Comparison of ENCODE assay signal across 1 cellular context in the genomic region with DNA sequence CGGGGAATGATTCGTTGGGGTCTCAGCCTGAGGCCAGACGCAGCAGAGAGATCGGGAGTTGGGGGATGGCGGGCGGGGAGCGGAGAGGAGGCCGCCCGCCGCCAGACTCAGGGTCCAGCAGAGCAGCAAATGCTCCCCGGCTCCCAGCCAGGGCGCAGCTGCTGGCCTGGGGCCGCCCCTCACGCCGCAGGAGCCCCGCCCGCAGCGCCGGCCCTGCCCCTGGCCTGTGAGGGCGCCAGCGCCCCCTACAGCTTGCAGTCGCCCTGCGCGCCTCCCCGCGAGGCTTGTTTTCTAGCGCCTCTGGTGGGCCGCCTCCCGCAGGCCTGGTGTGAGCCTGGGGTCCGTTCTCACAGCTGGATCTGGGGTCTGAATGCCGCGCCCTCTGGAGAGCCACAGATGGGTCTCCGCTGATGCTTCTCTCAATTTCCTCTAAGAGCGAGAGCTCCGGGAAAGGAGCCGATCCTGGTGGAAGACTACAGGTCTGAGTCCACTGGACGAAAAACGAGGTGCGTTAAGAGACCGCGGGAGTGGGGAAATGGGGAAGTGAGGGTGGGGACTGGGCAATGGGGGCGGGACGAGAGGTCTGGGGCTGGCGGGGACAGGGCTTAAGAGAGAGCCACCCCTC.
TF ChIP-seq lines count a peak whose summit lies in the region.

No MANE protein-coding gene starts in this region.

TF ChIP-seq in K562, 482 proteins besides CTCF, POLR2A, EP300 and RAD21 (continued from another document and continues in another):
- TF ChIP-seq ZBTB17 (CRISPR knock-in tag; IDR thresholded peaks at IDR 0.05): 0 out of 2 replicates have a peak, but pooled peaks have one; percentile 45
- TF ChIP-seq ZNF436 (CRISPR knock-in tag; IDR thresholded peaks at IDR 0.05): 0 out of 2 replicates have a peak, but pooled peaks have one; percentile 43
- TF ChIP-seq ZNF224 (CRISPR knock-in tag; IDR thresholded peaks at IDR 0.05): peak; percentile 71; the same call in 1 of the 2 replicates
- peak; percentile 75 for TF ChIP-seq ESRRA (IDR thresholded peaks at IDR 0.05; ENCODE audit: borderline replicate concordance, low read depth)
- peak; percentile 89 for TF ChIP-seq HNRNPK (IDR thresholded peaks at IDR 0.05; ENCODE audit: low read depth, low read length, poor library complexity, severe bottlenecking)
- TF ChIP-seq ZFP30 (CRISPR knock-in tag; IDR thresholded peaks at IDR 0.05; ENCODE audit: borderline replicate concordance): no peak
- peak; percentile 51; the same call in 1 of the 2 replicates for TF ChIP-seq ZC3H11A (IDR thresholded peaks at IDR 0.05; ENCODE audit: low read depth, low read length)
- TF ChIP-seq MECOM (CRISPR knock-in tag; IDR thresholded peaks at IDR 0.05): no peak
- TF ChIP-seq ZBTB7A (IDR thresholded peaks at IDR 0.05; ENCODE audit: borderline replicate concordance, control insufficient read depth, low read depth, low read length): peak; percentile 100
- 0 out of 2 replicates have a peak, but pooled peaks have one; percentile 72 for TF ChIP-seq SREBF1 (IDR thresholded peaks at IDR 0.05; ENCODE audit: borderline replicate concordance, low read depth, low read length)
- peak; percentile 67 for TF ChIP-seq ZFP1 (CRISPR knock-in tag; IDR thresholded peaks at IDR 0.05)
- peak; percentile 53; the same call in 1 of the 2 replicates for TF ChIP-seq TOE1 (IDR thresholded peaks at IDR 0.05; ENCODE audit: borderline replicate concordance)
- peak; percentile 83; the same call in 1 of the 2 replicates for TF ChIP-seq TOE1 (CRISPR knock-in tag; IDR thresholded peaks at IDR 0.05; ENCODE audit: borderline replicate concordance, low read depth)
- no peak for TF ChIP-seq SRSF1 (IDR thresholded peaks at IDR 0.05; ENCODE audit: low read depth, low read length)
- peak; percentile 17; the same call in 1 of the 2 replicates for TF ChIP-seq TAL1 (IDR thresholded peaks at IDR 0.05)
- TF ChIP-seq FOXJ2 (tag; IDR thresholded peaks at IDR 0.05): peak; percentile 63; the same call in 1 of the 2 replicates
- peak; percentile 78 for TF ChIP-seq PML (IDR thresholded peaks at IDR 0.05; ENCODE audit: low read length)
- peak; percentile 84; the same call in 1 of the 2 replicates for TF ChIP-seq FOXK1 (CRISPR knock-in tag; IDR thresholded peaks at IDR 0.05; ENCODE audit: borderline replicate concordance)
- no peak for TF ChIP-seq ZNF217 (CRISPR knock-in tag; IDR thresholded peaks at IDR 0.05)
- TF ChIP-seq XRCC5 (IDR thresholded peaks at IDR 0.05; ENCODE audit: low read depth, low read length): peak; percentile 94
- TF ChIP-seq RAD51 (IDR thresholded peaks at IDR 0.05; ENCODE audit: borderline replicate concordance, low read depth): 0 out of 2 replicates have a peak, but pooled peaks have one; percentile 27
- peak; percentile 75 for TF ChIP-seq CREM (IDR thresholded peaks at IDR 0.05; ENCODE audit: low read depth)
- TF ChIP-seq NR2C2 (CRISPR knock-in tag; IDR thresholded peaks at IDR 0.05): peak; percentile 56; the same call in 1 of the 2 replicates
- peak; percentile 72 for TF ChIP-seq NR2C2 (tag; IDR thresholded peaks at IDR 0.05)
- TF ChIP-seq MLX (CRISPR knock-in tag; conservative IDR thresholded peaks at IDR 0.05): no peak
- no peak for TF ChIP-seq POLR3G (IDR thresholded peaks at IDR 0.05; ENCODE audit: extremely low read depth, insufficient read length, insufficient replicate concordance)
- no peak for TF ChIP-seq TCFL5 (CRISPR knock-in tag; conservative IDR thresholded peaks at IDR 0.05)
- peak; percentile 41; the same call in 1 of the 2 replicates for TF ChIP-seq EHMT2 (IDR thresholded peaks at IDR 0.05)
- TF ChIP-seq PRPF4 (IDR thresholded peaks at IDR 0.05; ENCODE audit: insufficient read depth, low read depth, low read length, poor library complexity, severe bottlenecking): peak; percentile 49
- TF ChIP-seq PCBP2 (IDR thresholded peaks at IDR 0.05; ENCODE audit: low read depth, low read length, poor library complexity, severe bottlenecking): no peak
- TF ChIP-seq NRF1 (conservative IDR thresholded peaks at IDR 0.05 in 1 of 2, IDR thresholded peaks at IDR 0.05 in 1 of 2): peak; percentile 86 to 87
- peak; percentile 42; the same call in 1 of the 2 replicates for TF ChIP-seq GTF2E2 (tag; IDR thresholded peaks at IDR 0.05)
- TF ChIP-seq, protein P1, sequence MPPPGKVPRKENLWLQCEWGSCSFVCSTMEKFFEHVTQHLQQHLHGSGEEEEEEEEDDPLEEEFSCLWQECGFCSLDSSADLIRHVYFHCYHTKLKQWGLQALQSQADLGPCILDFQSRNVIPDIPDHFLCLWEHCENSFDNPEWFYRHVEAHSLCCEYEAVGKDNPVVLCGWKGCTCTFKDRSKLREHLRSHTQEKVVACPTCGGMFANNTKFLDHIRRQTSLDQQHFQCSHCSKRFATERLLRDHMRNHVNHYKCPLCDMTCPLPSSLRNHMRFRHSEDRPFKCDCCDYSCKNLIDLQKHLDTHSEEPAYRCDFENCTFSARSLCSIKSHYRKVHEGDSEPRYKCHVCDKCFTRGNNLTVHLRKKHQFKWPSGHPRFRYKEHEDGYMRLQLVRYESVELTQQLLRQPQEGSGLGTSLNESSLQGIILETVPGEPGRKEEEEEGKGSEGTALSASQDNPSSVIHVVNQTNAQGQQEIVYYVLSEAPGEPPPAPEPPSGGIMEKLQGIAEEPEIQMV (tag; conservative IDR thresholded peaks at IDR 0.05; ENCODE audit: low read depth): no peak
- TF ChIP-seq PURB (CRISPR knock-in tag; IDR thresholded peaks at IDR 0.05; ENCODE audit: low read depth): no peak
- TF ChIP-seq SRSF9 (IDR thresholded peaks at IDR 0.05; ENCODE audit: borderline replicate concordance, low read depth, low read length): no peak
- TF ChIP-seq ZSCAN32 (CRISPR knock-in tag; IDR thresholded peaks at IDR 0.05): no peak
- peak; percentile 85; the same call in 1 of the 2 replicates for TF ChIP-seq GATAD2A (IDR thresholded peaks at IDR 0.05)
- peak; percentile 29; the same call in 1 of the 2 replicates for TF ChIP-seq STAG1 (CRISPR knock-in tag; IDR thresholded peaks at IDR 0.05; ENCODE audit: borderline replicate concordance)
- TF ChIP-seq EGR1 (conservative IDR thresholded peaks at IDR 0.05): peak; percentile 49
- no peak for TF ChIP-seq FOS (IDR thresholded peaks at IDR 0.05; ENCODE audit: extremely low read depth, insufficient read length)
- TF ChIP-seq ZNF197 (CRISPR knock-in tag; IDR thresholded peaks at IDR 0.05; ENCODE audit: low read depth): peak; percentile 78; the same call in 1 of the 2 replicates
- TF ChIP-seq, protein P2, sequence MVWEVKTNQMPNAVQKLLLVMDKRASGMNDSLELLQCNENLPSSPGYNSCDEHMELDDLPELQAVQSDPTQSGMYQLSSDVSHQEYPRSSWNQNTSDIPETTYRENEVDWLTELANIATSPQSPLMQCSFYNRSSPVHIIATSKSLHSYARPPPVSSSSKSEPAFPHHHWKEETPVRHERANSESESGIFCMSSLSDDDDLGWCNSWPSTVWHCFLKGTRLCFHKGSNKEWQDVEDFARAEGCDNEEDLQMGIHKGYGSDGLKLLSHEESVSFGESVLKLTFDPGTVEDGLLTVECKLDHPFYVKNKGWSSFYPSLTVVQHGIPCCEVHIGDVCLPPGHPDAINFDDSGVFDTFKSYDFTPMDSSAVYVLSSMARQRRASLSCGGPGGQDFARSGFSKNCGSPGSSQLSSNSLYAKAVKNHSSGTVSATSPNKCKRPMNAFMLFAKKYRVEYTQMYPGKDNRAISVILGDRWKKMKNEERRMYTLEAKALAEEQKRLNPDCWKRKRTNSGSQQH (CRISPR knock-in tag; IDR thresholded peaks at IDR 0.05): 0 out of 2 replicates have a peak, but pooled peaks have one; percentile 65
- TF ChIP-seq ZNF511 (CRISPR knock-in tag; IDR thresholded peaks at IDR 0.05): peak; percentile 70; the same call in 1 of the 2 replicates
- TF ChIP-seq, protein P3, sequence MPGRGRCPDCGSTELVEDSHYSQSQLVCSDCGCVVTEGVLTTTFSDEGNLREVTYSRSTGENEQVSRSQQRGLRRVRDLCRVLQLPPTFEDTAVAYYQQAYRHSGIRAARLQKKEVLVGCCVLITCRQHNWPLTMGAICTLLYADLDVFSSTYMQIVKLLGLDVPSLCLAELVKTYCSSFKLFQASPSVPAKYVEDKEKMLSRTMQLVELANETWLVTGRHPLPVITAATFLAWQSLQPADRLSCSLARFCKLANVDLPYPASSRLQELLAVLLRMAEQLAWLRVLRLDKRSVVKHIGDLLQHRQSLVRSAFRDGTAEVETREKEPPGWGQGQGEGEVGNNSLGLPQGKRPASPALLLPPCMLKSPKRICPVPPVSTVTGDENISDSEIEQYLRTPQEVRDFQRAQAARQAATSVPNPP (IDR thresholded peaks at IDR 0.05; ENCODE audit: borderline replicate concordance, insufficient read depth, insufficient read length): no peak
- TF ChIP-seq, protein P4, sequence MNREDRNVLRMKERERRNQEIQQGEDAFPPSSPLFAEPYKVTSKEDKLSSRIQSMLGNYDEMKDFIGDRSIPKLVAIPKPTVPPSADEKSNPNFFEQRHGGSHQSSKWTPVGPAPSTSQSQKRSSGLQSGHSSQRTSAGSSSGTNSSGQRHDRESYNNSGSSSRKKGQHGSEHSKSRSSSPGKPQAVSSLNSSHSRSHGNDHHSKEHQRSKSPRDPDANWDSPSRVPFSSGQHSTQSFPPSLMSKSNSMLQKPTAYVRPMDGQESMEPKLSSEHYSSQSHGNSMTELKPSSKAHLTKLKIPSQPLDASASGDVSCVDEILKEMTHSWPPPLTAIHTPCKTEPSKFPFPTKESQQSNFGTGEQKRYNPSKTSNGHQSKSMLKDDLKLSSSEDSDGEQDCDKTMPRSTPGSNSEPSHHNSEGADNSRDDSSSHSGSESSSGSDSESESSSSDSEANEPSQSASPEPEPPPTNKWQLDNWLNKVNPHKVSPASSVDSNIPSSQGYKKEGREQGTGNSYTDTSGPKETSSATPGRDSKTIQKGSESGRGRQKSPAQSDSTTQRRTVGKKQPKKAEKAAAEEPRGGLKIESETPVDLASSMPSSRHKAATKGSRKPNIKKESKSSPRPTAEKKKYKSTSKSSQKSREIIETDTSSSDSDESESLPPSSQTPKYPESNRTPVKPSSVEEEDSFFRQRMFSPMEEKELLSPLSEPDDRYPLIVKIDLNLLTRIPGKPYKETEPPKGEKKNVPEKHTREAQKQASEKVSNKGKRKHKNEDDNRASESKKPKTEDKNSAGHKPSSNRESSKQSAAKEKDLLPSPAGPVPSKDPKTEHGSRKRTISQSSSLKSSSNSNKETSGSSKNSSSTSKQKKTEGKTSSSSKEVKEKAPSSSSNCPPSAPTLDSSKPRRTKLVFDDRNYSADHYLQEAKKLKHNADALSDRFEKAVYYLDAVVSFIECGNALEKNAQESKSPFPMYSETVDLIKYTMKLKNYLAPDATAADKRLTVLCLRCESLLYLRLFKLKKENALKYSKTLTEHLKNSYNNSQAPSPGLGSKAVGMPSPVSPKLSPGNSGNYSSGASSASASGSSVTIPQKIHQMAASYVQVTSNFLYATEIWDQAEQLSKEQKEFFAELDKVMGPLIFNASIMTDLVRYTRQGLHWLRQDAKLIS (CRISPR knock-in tag; IDR thresholded peaks at IDR 0.05): peak; percentile 76; the same call in 1 of the 2 replicates
- no peak for TF ChIP-seq ZNF134 (CRISPR knock-in tag; conservative IDR thresholded peaks at IDR 0.05)
- TF ChIP-seq ZNF583 (CRISPR knock-in tag; IDR thresholded peaks at IDR 0.05): no peak
- TF ChIP-seq, protein P5, sequence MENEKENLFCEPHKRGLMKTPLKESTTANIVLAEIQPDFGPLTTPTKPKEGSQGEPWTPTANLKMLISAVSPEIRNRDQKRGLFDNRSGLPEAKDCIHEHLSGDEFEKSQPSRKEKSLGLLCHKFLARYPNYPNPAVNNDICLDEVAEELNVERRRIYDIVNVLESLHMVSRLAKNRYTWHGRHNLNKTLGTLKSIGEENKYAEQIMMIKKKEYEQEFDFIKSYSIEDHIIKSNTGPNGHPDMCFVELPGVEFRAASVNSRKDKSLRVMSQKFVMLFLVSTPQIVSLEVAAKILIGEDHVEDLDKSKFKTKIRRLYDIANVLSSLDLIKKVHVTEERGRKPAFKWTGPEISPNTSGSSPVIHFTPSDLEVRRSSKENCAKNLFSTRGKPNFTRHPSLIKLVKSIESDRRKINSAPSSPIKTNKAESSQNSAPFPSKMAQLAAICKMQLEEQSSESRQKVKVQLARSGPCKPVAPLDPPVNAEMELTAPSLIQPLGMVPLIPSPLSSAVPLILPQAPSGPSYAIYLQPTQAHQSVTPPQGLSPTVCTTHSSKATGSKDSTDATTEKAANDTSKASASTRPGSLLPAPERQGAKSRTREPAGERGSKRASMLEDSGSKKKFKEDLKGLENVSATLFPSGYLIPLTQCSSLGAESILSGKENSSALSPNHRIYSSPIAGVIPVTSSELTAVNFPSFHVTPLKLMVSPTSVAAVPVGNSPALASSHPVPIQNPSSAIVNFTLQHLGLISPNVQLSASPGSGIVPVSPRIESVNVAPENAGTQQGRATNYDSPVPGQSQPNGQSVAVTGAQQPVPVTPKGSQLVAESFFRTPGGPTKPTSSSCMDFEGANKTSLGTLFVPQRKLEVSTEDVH (IDR thresholded peaks at IDR 0.05; ENCODE audit: low read depth, partially characterized antibody): peak; percentile 75
- peak; percentile 48 for TF ChIP-seq ZNF121 (CRISPR knock-in tag; conservative IDR thresholded peaks at IDR 0.05)
- no peak for TF ChIP-seq DNMT1 (IDR thresholded peaks at IDR 0.05)
- TF ChIP-seq YY1 (IDR thresholded peaks at IDR 0.05; ENCODE audit: borderline replicate concordance in 1 of 3, control insufficient read depth in 1 of 3, extremely low read depth in 1 of 3, insufficient read depth in 3 of 3, insufficient read length in 1 of 3, insufficient replicate concordance in 2 of 3, low read depth in 1 of 3, low read length in 2 of 3): peak in 2 of 3 experiments; percentile 74 to 78
- peak; percentile 45 for TF ChIP-seq MTA2 (IDR thresholded peaks at IDR 0.05; ENCODE audit: low read depth)
- peak; percentile 25; the same call in 1 of the 2 replicates for TF ChIP-seq FOXM1 (IDR thresholded peaks at IDR 0.05; ENCODE audit: low read depth)
- TF ChIP-seq FOXM1 (CRISPR knock-in tag; IDR thresholded peaks at IDR 0.05; ENCODE audit: low read depth): no peak
- peak; percentile 85 for TF ChIP-seq POLR2B (IDR thresholded peaks at IDR 0.05; ENCODE audit: low read depth, partially characterized antibody)
- TF ChIP-seq ZNF668 (CRISPR knock-in tag; IDR thresholded peaks at IDR 0.05): no peak
- peak; percentile 14 to 84; a peak in 2 of 4 replicates for TF ChIP-seq RCOR1 (IDR thresholded peaks at IDR 0.05; ENCODE audit: borderline replicate concordance in 1 of 2, low read depth in 2 of 2, low read length in 2 of 2)
- TF ChIP-seq ZNF124 (CRISPR knock-in tag; IDR thresholded peaks at IDR 0.05): no peak
- TF ChIP-seq FOSL1 (tag; conservative IDR thresholded peaks at IDR 0.05): peak; percentile 59
- no peak for TF ChIP-seq ZNF408 (CRISPR knock-in tag; IDR thresholded peaks at IDR 0.05; ENCODE audit: low read depth)
- 0 out of 2 replicates have a peak, but pooled peaks have one; percentile 39 for TF ChIP-seq ZNF561 (CRISPR knock-in tag; conservative IDR thresholded peaks at IDR 0.05)
